In the genomic region with DNA sequence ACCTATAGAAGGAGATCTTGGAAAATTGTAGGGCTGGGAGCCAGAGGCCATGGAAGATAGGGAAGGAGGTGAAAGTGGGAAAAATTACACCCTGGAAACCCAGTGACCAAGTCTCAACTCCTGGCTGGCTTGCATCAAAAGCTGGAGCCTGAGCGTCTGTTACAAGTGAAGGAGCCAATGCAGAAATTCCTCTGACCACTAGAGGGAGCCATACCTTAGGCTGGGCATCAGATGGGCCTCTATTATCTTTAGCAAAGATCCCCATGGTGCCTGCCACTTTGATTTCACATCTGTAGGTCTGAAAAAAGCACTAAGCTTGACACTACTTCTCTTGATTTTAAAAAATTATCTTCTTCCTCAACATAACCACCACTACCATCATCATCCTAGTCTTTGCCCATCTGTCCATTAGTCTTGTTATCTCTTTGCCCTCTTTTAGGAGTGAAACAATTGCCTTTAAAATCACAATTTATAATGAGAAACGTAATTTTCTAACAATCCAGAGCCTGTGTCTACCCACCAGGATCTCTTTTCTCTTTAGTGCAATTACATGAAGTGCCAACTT, we compare ENCODE assay signal across 8 cellular contexts.
DNase-seq lines count a peak whose midpoint lies in the region; ATAC-seq and TF ChIP-seq lines count a peak whose summit lies in the region.

No MANE protein-coding gene starts in this region.

- in situ Hi-C loops in G401 (cut with HindIII; ENCODE audit: low sequenced_read_pairs): no loop called here

- DNase-seq in G401 (ENCODE audit: low spot score) (peak; percentile 81), HuH-7 (ENCODE audit: low spot score) (peak; percentile 84), NOMO-1 treated with DMSO at 0.1 percent for 48 hours (lab: John Stamatoyannopoulos, UW; ENCODE audit: unreplicated experiment) (peak; percentile 51), fibroblast of the conjunctiva (ENCODE audit: low read depth) (peak; percentile 55)
- DNase-seq in activated T-cell treated with anti-CD3 and anti-CD28 coated beads, Interleukin-2, amount 50 U/mL, for 4 hours: peak; percentile 19

- no peaks in the 10 kb centered on the region for H3K27me3 Mint-ChIP-seq in activated T-cell treated with anti-CD3 and anti-CD28 coated beads, Interleukin-2, amount 50 U/mL, for 4 hours (ENCODE audit: low read depth)

- H3K9me3 ChIP-seq in neutrophil: no peaks in the 10 kb centered on the region

- no peaks in the 10 kb centered on the region for H3K36me3 ChIP-seq in neutrophil

- no peaks in the 10 kb centered on the region for H3K36me3 Mint-ChIP-seq in activated T-cell treated with anti-CD3 and anti-CD28 coated beads, Interleukin-2, amount 50 U/mL, for 4 hours (ENCODE audit: insufficient read depth)

- H3K4me3 Mint-ChIP-seq in activated T-cell treated with anti-CD3 and anti-CD28 coated beads, Interleukin-2, amount 50 U/mL, for 4 hours: no peak overlapping the region

- H3K9me3 Mint-ChIP-seq in activated T-cell treated with anti-CD3 and anti-CD28 coated beads, Interleukin-2, amount 50 U/mL, for 4 hours: peaks cover 10% of the 10 kb centered on the region

- peak; percentile 55 for TF ChIP-seq CTCF in neutrophil (IDR thresholded peaks at IDR 0.05)

- no peaks in the 10 kb centered on the region for H3K4me1 Mint-ChIP-seq in activated T-cell treated with anti-CD3 and anti-CD28 coated beads, Interleukin-2, amount 50 U/mL, for 4 hours (ENCODE audit: low read depth)

- H3K4me3 ChIP-seq in neutrophil (ENCODE audit: low read depth in 1 of 2, low read length in 1 of 2): no peak overlapping the region

- H3K27ac ChIP-seq in neutrophil: no peak overlapping the region

- H3K4me1 ChIP-seq in neutrophil (ENCODE audit: control insufficient read depth in 1 of 2, insufficient read depth in 1 of 2, low read depth in 1 of 2, low read length in 1 of 2): no peaks in the 10 kb centered on the region

- peaks cover 3% of the 10 kb centered on the region for H3K27me3 ChIP-seq in neutrophil

- ATAC-seq in GM21576 (IDR thresholded peaks at IDR 0.05; ENCODE audit: unreplicated experiment): peak; percentile 92
- ATAC-seq in activated T-cell treated with anti-CD3 and anti-CD28 coated beads, Interleukin-2, amount 50 U/mL, for 4 hours: peak; percentile 65 to 74
- no peak for ATAC-seq in HG03469 (IDR thresholded peaks at IDR 0.05; ENCODE audit: unreplicated experiment)

Comparison
In these comparisons a context has a peak if more than half of its experiments do, and no peak if none do; other contexts are left out.
1. DNase-seq: peak in every context shown above with its lines; median percentile 84 in HuH-7; 81 in G401; 55 in fibroblast of the conjunctiva; 51 in NOMO-1 treated with DMSO at 0.1 percent for 48 hours; 19 in activated T-cell treated with anti-CD3 and anti-CD28 coated beads, Interleukin-2, amount 50 U/mL, for 4 hours.